Comparison of ENCODE assay signal across 24 cellular contexts in genomic region chr2:237833546-237833945, GRCh38.
"Had no signal": no experiment of that assay in that cellular context is flagged by ENCODE, and none has a peak within 500 bp of the region (broad histone marks: within the 10 kb centered on the region; RNA-seq: fewer than 3 reads in every experiment).

No MANE protein-coding gene starts in this region.

- H3K27me3 Mint-ChIP-seq: activated CD4-positive, alpha-beta T cell treated with anti-CD3 and anti-CD28 coated beads, Interleukin-2, amount 10 ng/mL, durations not matched to agents 7 days and 5 days; stimulated activated naive CD8-positive, alpha-beta T cell treated with anti-CD3 and anti-CD28 coated beads, Interleukin-15, Interleukin-2, amounts not matched to agents 100 ng/mL and 50 ng/mL, for 24 hours had no signal

- H3K27ac Mint-ChIP-seq: activated CD4-positive, alpha-beta T cell treated with anti-CD3 and anti-CD28 coated beads, Interleukin-2, amount 10 ng/mL, durations not matched to agents 7 days and 5 days; activated CD8-positive, alpha-beta T cell treated with anti-CD3 and anti-CD28 coated beads, Interleukin-2, amount 10 ng/mL, durations not matched to agents 7 days and 5 days; activated naive CD4-positive, alpha-beta T cell treated with anti-CD3 and anti-CD28 coated beads, Interleukin-2, amount 50 U/mL, for 24 hours; activated T-helper 1 cell treated with anti-CD3 and anti-CD28 coated beads, Interleukin-12 subunit alpha, Interleukin-12 subunit beta, Interleukin-2, Interleukin-4 antibody, amounts not matched to agents 30 ng/mL and 10 ng/mL and 1 ng/mL, durations not matched to agents 14 hours and 24 hours and 36 hours; nephron; stimulated activated naive CD8-positive, alpha-beta T cell treated with anti-CD3 and anti-CD28 coated beads, Interleukin-15, Interleukin-2, amounts not matched to agents 100 ng/mL and 50 ng/mL, for 24 hours had no signal

- DNase-seq: activated CD4-positive, alpha-beta T cell treated with anti-CD3 and anti-CD28 coated beads, Interleukin-2, amount 10 ng/mL, durations not matched to agents 7 days and 5 days; activated CD8-positive, alpha-beta T cell treated with anti-CD3 and anti-CD28 coated beads, Interleukin-2, amount 10 ng/mL, durations not matched to agents 7 days and 5 days; activated gamma-delta T cell; cortex of kidney; head of caudate nucleus; hypothalamus; left ventricle myocardium superior; mammary epithelial cell; midbrain; ovary; psoas muscle; stimulated activated CD4-positive, alpha-beta T cell treated with anti-CD3 and anti-CD28 coated beads, Interleukin-12 subunit alpha, Interleukin-12 subunit beta, amount 100 ng/mL, for 4 hours; stimulated activated CD4-positive, alpha-beta T cell treated with anti-CD3 and anti-CD28 coated beads, Interleukin-4, amount 100 ng/mL, for 4 hours; tibial artery had no signal

- H3K9me3 Mint-ChIP-seq: activated CD4-positive, alpha-beta T cell treated with anti-CD3 and anti-CD28 coated beads, Interleukin-2, amount 10 ng/mL, durations not matched to agents 7 days and 5 days; activated naive CD4-positive, alpha-beta T cell treated with anti-CD3 and anti-CD28 coated beads, Interleukin-2, amount 50 U/mL, for 24 hours; activated T-helper 1 cell treated with anti-CD3 and anti-CD28 coated beads, Interleukin-12 subunit alpha, Interleukin-12 subunit beta, Interleukin-2, Interleukin-4 antibody, amounts not matched to agents 30 ng/mL and 10 ng/mL and 1 ng/mL, durations not matched to agents 14 hours and 24 hours and 36 hours; nephron; stimulated activated naive CD8-positive, alpha-beta T cell treated with anti-CD3 and anti-CD28 coated beads, Interleukin-15, Interleukin-2, amounts not matched to agents 100 ng/mL and 50 ng/mL, for 24 hours had no signal

- H3K4me1 Mint-ChIP-seq: activated CD4-positive, alpha-beta T cell treated with anti-CD3 and anti-CD28 coated beads, Interleukin-2, amount 10 ng/mL, durations not matched to agents 7 days and 5 days; activated naive CD4-positive, alpha-beta T cell treated with anti-CD3 and anti-CD28 coated beads, Interleukin-2, amount 50 U/mL, for 24 hours; nephron had no signal

- H3K27me3 ChIP-seq: breast epithelium, gastroesophageal sphincter, neutrophil, ovary, right atrium auricular region, tibial artery had no signal

- H3K27ac ChIP-seq: breast epithelium, epithelial cell of prostate, gastroesophageal sphincter, neutrophil, ovary, psoas muscle, right atrium auricular region, tibial artery had no signal

- H3K4me3 ChIP-seq: breast epithelium, gastroesophageal sphincter, ovary, psoas muscle, right atrium auricular region, tibial artery had no signal

- H3K4me1 ChIP-seq: breast epithelium, gastroesophageal sphincter, psoas muscle, right atrium auricular region, tibial artery had no signal

- H3K9me3 ChIP-seq: breast epithelium, gastroesophageal sphincter, neutrophil, ovary, psoas muscle, right atrium auricular region, tibial artery had no signal

- H3K36me3 ChIP-seq: breast epithelium, gastroesophageal sphincter, neutrophil, ovary, right atrium auricular region, tibial artery had no signal

- FAIRE-seq: islet of Langerhans had no signal

- H3K4me3 Mint-ChIP-seq: activated CD4-positive, alpha-beta T cell treated with anti-CD3 and anti-CD28 coated beads, Interleukin-2, amount 10 ng/mL, durations not matched to agents 7 days and 5 days; activated CD8-positive, alpha-beta T cell treated with anti-CD3 and anti-CD28 coated beads, Interleukin-2, amount 10 ng/mL, durations not matched to agents 7 days and 5 days; activated naive CD4-positive, alpha-beta T cell treated with anti-CD3 and anti-CD28 coated beads, Interleukin-2, amount 50 U/mL, for 24 hours; activated T-helper 1 cell treated with anti-CD3 and anti-CD28 coated beads, Interleukin-12 subunit alpha, Interleukin-12 subunit beta, Interleukin-2, Interleukin-4 antibody, amounts not matched to agents 30 ng/mL and 10 ng/mL and 1 ng/mL, durations not matched to agents 14 hours and 24 hours and 36 hours; nephron; stimulated activated naive CD8-positive, alpha-beta T cell treated with anti-CD3 and anti-CD28 coated beads, Interleukin-15, Interleukin-2, amounts not matched to agents 100 ng/mL and 50 ng/mL, for 24 hours had no signal
